In genomic region chr11:116814502-116814901, GRCh38 we compare ENCODE assay signal across 2 cellular contexts.
TF ChIP-seq lines count a peak whose summit lies in the region.

No MANE protein-coding gene starts in this region.

TF ChIP-seq in K562, 482 proteins besides CTCF, POLR2A, EP300 and RAD21:
- TF ChIP-seq POLR2B (IDR thresholded peaks at IDR 0.05; ENCODE audit: low read depth, partially characterized antibody): no peak
- TF ChIP-seq CEBPB (tag; IDR thresholded peaks at IDR 0.05): peak; percentile 11; the same call in 1 of the 2 replicates

TF ChIP-seq in SK-N-SH, 30 proteins besides CTCF, POLR2A, EP300 and RAD21:
- no peak for TF ChIP-seq GABPA (IDR thresholded peaks at IDR 0.05; ENCODE audit: low read depth)
- no peak for TF ChIP-seq REST (IDR thresholded peaks at IDR 0.05; ENCODE audit: low read depth, low read length)
- TF ChIP-seq TAF1 (IDR thresholded peaks at IDR 0.05; ENCODE audit: borderline replicate concordance, low read depth, low read length): no peak
- no peak for TF ChIP-seq USF1 (IDR thresholded peaks at IDR 0.05; ENCODE audit: borderline replicate concordance, low read depth)
- no peak for TF ChIP-seq ZBTB33 (IDR thresholded peaks at IDR 0.05; ENCODE audit: borderline replicate concordance, low read depth)
- no peak for TF ChIP-seq MAX (IDR thresholded peaks at IDR 0.05; ENCODE audit: low read depth)
- TF ChIP-seq IRF3 (IDR thresholded peaks at IDR 0.05; ENCODE audit: low read depth, low read length): no peak
- TF ChIP-seq USF2 (IDR thresholded peaks at IDR 0.05; ENCODE audit: borderline replicate concordance, low read depth, low read length): no peak
- TF ChIP-seq EZH2phosphoT487 (IDR thresholded peaks at IDR 0.05; ENCODE audit: borderline replicate concordance, low read depth): no peak
- TF ChIP-seq FOXM1 (IDR thresholded peaks at IDR 0.05; ENCODE audit: low read depth): no peak
